8 cellular contexts compared by ENCODE assay signal in genomic region chr12:57078519-57079404, GRCh38. TPM values are rescaled to one million over a fixed set of nuclear protein-coding genes. Genes with fewer than 3 reads are reported as not detected.
DNase-seq lines count a peak whose midpoint lies in the region; ATAC-seq, FAIRE-seq and TF ChIP-seq lines count a peak whose summit lies in the region.

TSS of gene NEMP1 (minus strand) at chr12:57078791. CDS start at chr12:57078745, 46 bp downstream.

- H3K4me3 ChIP-seq in WERI-Rb-1 (ENCODE audit: low read depth, low read length): peak within 1 kb of the TSS; percentile 74
- peak within 1 kb of the TSS; percentile 82 to 97 (median 92) for H3K4me3 ChIP-seq in mammary epithelial cell (replicated peaks in 1 of 3; ENCODE audit: insufficient read depth in 1 of 3, low read depth in 2 of 3, low read length in 3 of 3)
- peak within 1 kb of the TSS; percentile 99 for H3K4me3 ChIP-seq in iPS-20b (ENCODE audit: low read length)
- H3K4me3 ChIP-seq in small intestine (ENCODE audit: low read depth in 1 of 2, low read length in 2 of 2): peak within 1 kb of the TSS; percentile 70 to 73

- in situ Hi-C loops in ACHN (cut with HindIII; ENCODE audit: low pct_ligation_motif_present, low pct_unique_long_range_greater_than_20kb, low sequenced_read_pairs): no loop called here
- in situ Hi-C loops in mammary epithelial cell (cut with MboI; ENCODE audit: low sequenced_read_pairs in 2 of 2): loop anchor here in 1 of 2 donors (10.0 kb wide), 1 partner anchor 96 kb away; no protein-coding TSS in a partner anchor

- H3K27ac ChIP-seq in WERI-Rb-1: peak within 1 kb of the TSS; percentile 92
- H3K27ac ChIP-seq in mammary epithelial cell (ENCODE audit: insufficient read depth, low read depth, low read length): peak within 1 kb of the TSS; percentile 83
- H3K27ac ChIP-seq in iPS-20b (ENCODE audit: low read length): peak within 1 kb of the TSS; percentile 93
- H3K27ac ChIP-seq in small intestine (ENCODE audit: low read depth in 1 of 2, low read length in 1 of 2): peak within 1 kb of the TSS; percentile 12 to 84

- H2AFZ ChIP-seq in mammary epithelial cell (ENCODE audit: low read depth, low read length): peak within 1 kb of the TSS; percentile 96

- ATAC-seq in GM18873 (IDR thresholded peaks at IDR 0.05; ENCODE audit: low FRiP score, unreplicated experiment) (peak; percentile 96), HG03139 (IDR thresholded peaks at IDR 0.05; ENCODE audit: unreplicated experiment) (peak; percentile 96)

- H3K9ac ChIP-seq in mammary epithelial cell (ENCODE audit: insufficient read depth, low read length) (peak within 1 kb of the TSS; percentile 90), iPS-20b (ENCODE audit: low read depth, low read length) (peak within 1 kb of the TSS; percentile 99)

- H3K27me3 ChIP-seq in WERI-Rb-1 (ENCODE audit: insufficient read depth, low read depth, severe bottlenecking): no peaks in the 10 kb centered on the region
- H3K27me3 ChIP-seq in mammary epithelial cell (ENCODE audit: insufficient read depth, low read length): no peaks in the 10 kb centered on the region
- no peaks in the 10 kb centered on the region for H3K27me3 ChIP-seq in iPS-20b (ENCODE audit: insufficient read depth, low read length)
- no peaks in the 10 kb centered on the region for H3K27me3 ChIP-seq in small intestine (ENCODE audit: control insufficient read depth in 2 of 2, insufficient read depth in 2 of 2, low read length in 2 of 2)

- H3K9me3 ChIP-seq in WERI-Rb-1 (ENCODE audit: severe bottlenecking) (no peaks in the 10 kb centered on the region), mammary epithelial cell (replicated peaks; ENCODE audit: insufficient read depth, low read length) (no peaks in the 10 kb centered on the region), iPS-20b (ENCODE audit: insufficient read depth, low read depth, low read length) (no peaks in the 10 kb centered on the region), small intestine (ENCODE audit: control insufficient read depth, low read depth) (no peaks in the 10 kb centered on the region)

- H3K4me1 ChIP-seq in mammary epithelial cell (ENCODE audit: insufficient read depth, low read length) (peaks cover 6% of the 10 kb centered on the region), iPS-20b (ENCODE audit: insufficient read depth, low read length) (no peaks in the 10 kb centered on the region; the same call in 1 of the 2 replicates), small intestine (ENCODE audit: control insufficient read depth in 2 of 2, insufficient read depth in 1 of 2, low read depth in 1 of 2, low read length in 1 of 2) (peaks cover 0 to 4% of the 10 kb centered on the region in 2 donors)

- TF ChIP-seq CTCF in WERI-Rb-1 (IDR thresholded peaks at IDR 0.05; ENCODE audit: low read depth, low read length) (no peak), mammary epithelial cell (conservative IDR thresholded peaks at IDR 0.05 in 1 of 2, IDR thresholded peaks at IDR 0.05 in 1 of 2; ENCODE audit: extremely low read depth in 1 of 2, insufficient read depth in 1 of 2, low read depth in 1 of 2, low read length in 2 of 2) (no peak)

- intact Hi-C loops in mammary epithelial cell (cut with micrococcal nuclease): loop anchor here (1.0 kb wide), 1 partner anchor 10 kb away; no protein-coding TSS in a partner anchor

- WGBS in mammary epithelial cell (ENCODE audit: low coverage, missing lambda C conversion rate): 2% methylated on average over 34 of the region's 39 CpGs
- 0 to 1% (median 0%) methylated on average over 38 to 39 of the region's 39 CpGs for WGBS in small intestine, 3 donors

- no peaks in the 10 kb centered on the region for H4K20me1 ChIP-seq in mammary epithelial cell (ENCODE audit: insufficient read depth, low read length)

- H3K79me2 ChIP-seq in mammary epithelial cell (ENCODE audit: insufficient read depth, low read length): peaks cover 28% of the 10 kb centered on the region

- BruUV-seq in mammary epithelial cell (replicated peaks; lab: Mats Ljungman, UMichigan): no TSS peak

- peak within 1 kb of the TSS; percentile 95 for H3K4me2 ChIP-seq in mammary epithelial cell (ENCODE audit: insufficient read depth, low read depth, low read length)

- DNase-seq in ACHN: peak; percentile 100
- peak; percentile 98 for DNase-seq in NCI-H2227 (lab: John Stamatoyannopoulos, UW; ENCODE audit: unreplicated experiment)
- peak; percentile 98 for DNase-seq in WERI-Rb-1
- DNase-seq in mammary epithelial cell: peak; percentile 100
- peak; percentile 100 for DNase-seq in small intestine

- peak; percentile 93 for FAIRE-seq in small intestine (lab: Jason Lieb, UNC)

- CTCF ChIA-PET in mammary epithelial cell (lab: Charles Lee; ENCODE audit: low non-redundant PET): interaction anchor here (0.5 to 1.1 kb wide), 6 partner anchors 9 to 442 kb away, joined by 3 to 8 read pairs (median 4); no protein-coding TSS in a partner anchor

- peaks cover 8% of the 10 kb centered on the region for H3K36me3 ChIP-seq in WERI-Rb-1
- H3K36me3 ChIP-seq in mammary epithelial cell (ENCODE audit: insufficient read depth, low read length): no peaks in the 10 kb centered on the region
- 0 out of 2 replicates have a peak, but pooled peaks cover 3% of the 10 kb centered on the region for H3K36me3 ChIP-seq in iPS-20b (ENCODE audit: insufficient read depth, low read depth, low read length)
- no peaks in the 10 kb centered on the region for H3K36me3 ChIP-seq in small intestine (ENCODE audit: control insufficient read depth in 2 of 2, insufficient read depth in 2 of 2, low read length in 2 of 2)

- dilution Hi-C loops in mammary epithelial cell (cut with HindIII; ENCODE audit: low sequenced_read_pairs): no loop called here

RNA-seq across cellular contexts. Expression of gene NEMP1, which starts in this region (rescaled TPM):
- 10 to 100 TPM in 1 of 2 donors, 1 to 10 TPM in 1; 7.3 to 31.0 TPM for total RNA-seq in mammary epithelial cell
- 11.4 TPM for polyA plus RNA-seq in mammary epithelial cell
- 22.2 TPM for polyA minus RNA-seq in mammary epithelial cell
- 1 to 10 TPM in 1 of 3 donors, under 1 TPM in 2; 0.45 to 3.6 (median 0.54) TPM for polyA plus RNA-seq in small intestine

Comparison
In these comparisons a context has a peak if more than half of its experiments do, and no peak if none do; other contexts are left out.
1. Peak in every context shown above with its lines: DNase-seq, ATAC-seq, H3K4me3 ChIP-seq and H3K27ac ChIP-seq.